1 cellular context compared by ENCODE assay signal in genomic region chr3:196320110-196320509, GRCh38.
TF ChIP-seq lines count a peak whose summit lies in the region.

No MANE protein-coding gene starts in this region.

TF ChIP-seq in IMR-90, 13 proteins besides CTCF, POLR2A, EP300 and RAD21 (continued from another document):
- TF ChIP-seq ELK1 (IDR thresholded peaks at IDR 0.05; ENCODE audit: borderline replicate concordance, low read depth, low read length) = no peak
- TF ChIP-seq BHLHE40 (IDR thresholded peaks at IDR 0.05; ENCODE audit: low read depth, low read length) = no peak
- no peak for TF ChIP-seq MAZ (IDR thresholded peaks at IDR 0.05; ENCODE audit: borderline replicate concordance, low read depth, low read length)
- TF ChIP-seq CEBPB (IDR thresholded peaks at IDR 0.05; ENCODE audit: low read depth, low read length) = no peak
- no peak for TF ChIP-seq NFE2L2 (IDR thresholded peaks at IDR 0.05; ENCODE audit: low read depth, low read length)
